ENCODE assay signal across 21 cellular contexts in the genomic region with DNA sequence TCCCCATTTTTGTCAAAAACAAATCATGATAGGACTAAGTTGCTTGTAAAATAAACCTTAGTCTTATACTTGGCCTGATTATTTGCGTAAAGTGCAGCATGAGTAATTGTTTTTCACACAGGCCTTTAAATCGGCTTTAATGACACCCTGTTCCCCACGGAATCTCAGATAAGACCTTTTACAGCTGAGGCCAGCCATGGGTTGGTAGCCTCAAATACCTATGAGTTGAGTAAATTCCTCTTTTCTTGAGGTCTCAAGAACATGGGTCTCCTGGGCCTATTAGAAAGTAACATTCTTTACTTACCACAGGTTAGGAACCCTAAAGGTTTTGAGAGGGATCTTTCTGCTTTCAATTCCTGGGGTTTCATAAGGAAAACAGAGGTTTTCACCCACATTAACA.
DNase-seq lines count a peak whose midpoint lies in the region.
"Had no signal": no experiment of that assay in that cellular context is flagged by ENCODE, and none has a peak within 500 bp of the region (broad histone marks: within the 10 kb centered on the region; RNA-seq: fewer than 3 reads in every experiment).

No MANE protein-coding gene starts in this region.

- DNase-seq in A172 (ENCODE audit: low spot score) (peak; percentile 62), astrocyte of the hippocampus (ENCODE audit: low read depth, low spot score) (peak; percentile 51), islet precursor cell (peak; percentile 52), NCI-H345 treated with DMSO at 0.1 percent for 48 hours (lab: John Stamatoyannopoulos, UW; ENCODE audit: unreplicated experiment) (no peak), GM23248 (no peak)
- no peak for DNase-seq in stimulated activated CD4-positive, alpha-beta T cell treated with anti-CD3 and anti-CD28 coated beads, Interleukin-4, amount 100 ng/mL, for 4 hours
- DNase-seq: ACHN; AML-193; BE2C; CD4-positive, alpha-beta T cell; DMS 273 treated with DMSO at 0.1 percent for 48 hours; DMS79; EL; GDM1; GOT3; H7; HCEC 1CT had no signal

- no peaks in the 10 kb centered on the region for H3K9me2 ChIP-seq in GM23248 (ENCODE audit: insufficient read depth)

- H4K20me1 ChIP-seq in GM23248 (ENCODE audit: insufficient read depth), result no peaks in the 10 kb centered on the region
- H4K20me1 ChIP-seq: BLaER1 treated with 17β-estradiol and CSF1 and Interleukin-3, amounts not matched to agents 10 nM and 100 nM had no signal

- no peaks in the 10 kb centered on the region for H3K79me2 ChIP-seq in GM23248 (ENCODE audit: insufficient read depth)

- no peak overlapping the region for H3K4me3 ChIP-seq in GM23248
- H3K4me3 ChIP-seq: A549; BLaER1 treated with 17β-estradiol and CSF1 and Interleukin-3, amounts not matched to agents 10 nM and 100 nM; GM12878 had no signal

- no peak overlapping the region for H3K27ac ChIP-seq in GM23248
- H3K27ac ChIP-seq: 22Rv1; A549; BLaER1 treated with 17β-estradiol and CSF1 and Interleukin-3, amounts not matched to agents 10 nM and 100 nM had no signal

- no peaks in the 10 kb centered on the region for H3K36me3 ChIP-seq in GM23248 (ENCODE audit: low read depth)
- H3K36me3 ChIP-seq: BE2C; BLaER1 treated with 17β-estradiol and CSF1 and Interleukin-3, amounts not matched to agents 10 nM and 100 nM had no signal

- no peak overlapping the region for H2AFZ ChIP-seq in GM23248

- no peaks in the 10 kb centered on the region for H3K9me3 ChIP-seq in GM23248 (ENCODE audit: low read depth)
- H3K9me3 ChIP-seq: A549, BE2C had no signal

- in situ Hi-C loops in GM23248 (cut with MboI), result no loop called here

- WGBS in GM23248 (ENCODE audit: low coverage in 1 of 2, low lambda C conversion rate in 2 of 2, missing lambda C conversion rate in 2 of 2), 2 experiments, result 22 to 23% methylated on average over 3 of the region's 3 CpGs

- H3K4me2 ChIP-seq in GM23248 (ENCODE audit: unreplicated experiment), result no peak overlapping the region
- H3K4me2 ChIP-seq: A549; BLaER1 treated with 17β-estradiol and CSF1 and Interleukin-3, amounts not matched to agents 10 nM and 100 nM had no signal

- H3K4me1 ChIP-seq in GM23248 (ENCODE audit: insufficient read depth), result no peaks in the 10 kb centered on the region
- H3K4me1 ChIP-seq: A549; BE2C; BLaER1 treated with 17β-estradiol and CSF1 and Interleukin-3, amounts not matched to agents 10 nM and 100 nM had no signal

- H3K27me3 ChIP-seq in GM23248 (replicated peaks; ENCODE audit: insufficient read depth), result no peaks in the 10 kb centered on the region
- H3K27me3 ChIP-seq: BE2C; BLaER1 treated with 17β-estradiol and CSF1 and Interleukin-3, amounts not matched to agents 10 nM and 100 nM had no signal

- no peak overlapping the region for H3K9ac ChIP-seq in GM23248
- H3K9ac ChIP-seq: BLaER1 treated with 17β-estradiol and CSF1 and Interleukin-3, amounts not matched to agents 10 nM and 100 nM had no signal

- no peaks in the 10 kb centered on the region for H3F3A ChIP-seq in GM23248 (ENCODE audit: insufficient read depth)

Comparison
In these comparisons a context has a peak if more than half of its experiments do, and no peak if none do; other contexts are left out.
1. DNase-seq: peak in A172 (single experiment), astrocyte of the hippocampus (single experiment) and islet precursor cell (single experiment); none in NCI-H345 treated with DMSO at 0.1 percent for 48 hours (single experiment), stimulated activated CD4-positive, alpha-beta T cell treated with anti-CD3 and anti-CD28 coated beads, Interleukin-4, amount 100 ng/mL, for 4 hours (0 of 2) and GM23248 (single experiment).